Comparison of ENCODE assay signal across 1 cellular context in genomic region chr6:119436583-119436982, GRCh38.
TF ChIP-seq lines count a peak whose summit lies in the region.

No MANE protein-coding gene starts in this region.

TF ChIP-seq in K562, 482 proteins besides CTCF, POLR2A, EP300 and RAD21 (continued from another document and continues in another):
- TF ChIP-seq CEBPG (CRISPR knock-in tag; IDR thresholded peaks at IDR 0.05): no peak
- no peak for TF ChIP-seq CEBPG (tag; conservative IDR thresholded peaks at IDR 0.05 in 1 of 2, IDR thresholded peaks at IDR 0.05 in 1 of 2)
- no peak for TF ChIP-seq ZNF583 (CRISPR knock-in tag; IDR thresholded peaks at IDR 0.05)
- no peak for TF ChIP-seq DEAF1 (CRISPR knock-in tag; IDR thresholded peaks at IDR 0.05)
- TF ChIP-seq, protein P1, sequence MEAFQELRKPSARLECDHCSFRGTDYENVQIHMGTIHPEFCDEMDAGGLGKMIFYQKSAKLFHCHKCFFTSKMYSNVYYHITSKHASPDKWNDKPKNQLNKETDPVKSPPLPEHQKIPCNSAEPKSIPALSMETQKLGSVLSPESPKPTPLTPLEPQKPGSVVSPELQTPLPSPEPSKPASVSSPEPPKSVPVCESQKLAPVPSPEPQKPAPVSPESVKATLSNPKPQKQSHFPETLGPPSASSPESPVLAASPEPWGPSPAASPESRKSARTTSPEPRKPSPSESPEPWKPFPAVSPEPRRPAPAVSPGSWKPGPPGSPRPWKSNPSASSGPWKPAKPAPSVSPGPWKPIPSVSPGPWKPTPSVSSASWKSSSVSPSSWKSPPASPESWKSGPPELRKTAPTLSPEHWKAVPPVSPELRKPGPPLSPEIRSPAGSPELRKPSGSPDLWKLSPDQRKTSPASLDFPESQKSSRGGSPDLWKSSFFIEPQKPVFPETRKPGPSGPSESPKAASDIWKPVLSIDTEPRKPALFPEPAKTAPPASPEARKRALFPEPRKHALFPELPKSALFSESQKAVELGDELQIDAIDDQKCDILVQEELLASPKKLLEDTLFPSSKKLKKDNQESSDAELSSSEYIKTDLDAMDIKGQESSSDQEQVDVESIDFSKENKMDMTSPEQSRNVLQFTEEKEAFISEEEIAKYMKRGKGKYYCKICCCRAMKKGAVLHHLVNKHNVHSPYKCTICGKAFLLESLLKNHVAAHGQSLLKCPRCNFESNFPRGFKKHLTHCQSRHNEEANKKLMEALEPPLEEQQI (IDR thresholded peaks at IDR 0.05): peak; percentile 82
- TF ChIP-seq ZBTB17 (CRISPR knock-in tag; IDR thresholded peaks at IDR 0.05): no peak
- no peak for TF ChIP-seq ESRRB (CRISPR knock-in tag; IDR thresholded peaks at IDR 0.05; ENCODE audit: borderline replicate concordance)
- no peak for TF ChIP-seq MLLT1 (IDR thresholded peaks at IDR 0.05)
- TF ChIP-seq TBP (optimal IDR thresholded peaks at IDR 0.05; ENCODE audit: low read depth, low read length): no peak
- TF ChIP-seq ZNF232 (CRISPR knock-in tag; IDR thresholded peaks at IDR 0.05): no peak
- TF ChIP-seq CBFA2T2 (conservative IDR thresholded peaks at IDR 0.05): peak; percentile 60
- peak; percentile 68 for TF ChIP-seq TCF3 (CRISPR knock-in tag; IDR thresholded peaks at IDR 0.05)
- no peak for TF ChIP-seq THRAP3 (IDR thresholded peaks at IDR 0.05; ENCODE audit: borderline replicate concordance)
- TF ChIP-seq MYC (IDR thresholded peaks at IDR 0.05; ENCODE audit: low read depth, low read length): 0 out of 2 replicates have a peak, but pooled peaks have one; percentile 36
- TF ChIP-seq MYC (CRISPR knock-in tag; IDR thresholded peaks at IDR 0.05; ENCODE audit: borderline replicate concordance, low read depth): no peak
- TF ChIP-seq ZEB2 (IDR thresholded peaks at IDR 0.05): 0 out of 2 replicates have a peak, but pooled peaks have one; percentile 36
- TF ChIP-seq BHLHE40 (IDR thresholded peaks at IDR 0.05; ENCODE audit: low read length): 0 out of 2 replicates have a peak, but pooled peaks have one; percentile 12
- TF ChIP-seq ZNF780A (CRISPR knock-in tag; IDR thresholded peaks at IDR 0.05): no peak
- no peak for TF ChIP-seq FOXK1 (CRISPR knock-in tag; IDR thresholded peaks at IDR 0.05; ENCODE audit: borderline replicate concordance)
- TF ChIP-seq HNRNPLL (IDR thresholded peaks at IDR 0.05; ENCODE audit: low read depth, low read length, poor library complexity, severe bottlenecking): no peak
- TF ChIP-seq CBFA2T3 (IDR thresholded peaks at IDR 0.05): peak; percentile 84
- TF ChIP-seq RNF2 (IDR thresholded peaks at IDR 0.05): no peak
- no peak for TF ChIP-seq MTA1 (IDR thresholded peaks at IDR 0.05; ENCODE audit: borderline replicate concordance)
- no peak for TF ChIP-seq ZNF324 (CRISPR knock-in tag; IDR thresholded peaks at IDR 0.05)
- no peak for TF ChIP-seq NCOA1 (IDR thresholded peaks at IDR 0.05; ENCODE audit: low read depth)
- TF ChIP-seq, protein P2, sequence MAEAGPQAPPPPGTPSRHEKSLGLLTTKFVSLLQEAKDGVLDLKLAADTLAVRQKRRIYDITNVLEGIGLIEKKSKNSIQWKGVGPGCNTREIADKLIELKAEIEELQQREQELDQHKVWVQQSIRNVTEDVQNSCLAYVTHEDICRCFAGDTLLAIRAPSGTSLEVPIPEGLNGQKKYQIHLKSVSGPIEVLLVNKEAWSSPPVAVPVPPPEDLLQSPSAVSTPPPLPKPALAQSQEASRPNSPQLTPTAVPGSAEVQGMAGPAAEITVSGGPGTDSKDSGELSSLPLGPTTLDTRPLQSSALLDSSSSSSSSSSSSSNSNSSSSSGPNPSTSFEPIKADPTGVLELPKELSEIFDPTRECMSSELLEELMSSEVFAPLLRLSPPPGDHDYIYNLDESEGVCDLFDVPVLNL (CRISPR knock-in tag; IDR thresholded peaks at IDR 0.05; ENCODE audit: low read depth): no peak
- TF ChIP-seq KAT7 (CRISPR knock-in tag; IDR thresholded peaks at IDR 0.05; ENCODE audit: borderline replicate concordance): no peak
- no peak for TF ChIP-seq TOE1 (IDR thresholded peaks at IDR 0.05; ENCODE audit: borderline replicate concordance)
- no peak for TF ChIP-seq TOE1 (CRISPR knock-in tag; IDR thresholded peaks at IDR 0.05; ENCODE audit: borderline replicate concordance, low read depth)
- no peak for TF ChIP-seq KLF6 (CRISPR knock-in tag; IDR thresholded peaks at IDR 0.05; ENCODE audit: borderline replicate concordance)
- no peak for TF ChIP-seq ZNF699 (CRISPR knock-in tag; IDR thresholded peaks at IDR 0.05; ENCODE audit: insufficient replicate concordance)
- TF ChIP-seq FOXA1 (IDR thresholded peaks at IDR 0.05; ENCODE audit: borderline replicate concordance): no peak
- peak; percentile 57 to 70; a peak in 2 of 4 replicates for TF ChIP-seq TRIM24 (IDR thresholded peaks at IDR 0.05)
- TF ChIP-seq, protein P3, sequence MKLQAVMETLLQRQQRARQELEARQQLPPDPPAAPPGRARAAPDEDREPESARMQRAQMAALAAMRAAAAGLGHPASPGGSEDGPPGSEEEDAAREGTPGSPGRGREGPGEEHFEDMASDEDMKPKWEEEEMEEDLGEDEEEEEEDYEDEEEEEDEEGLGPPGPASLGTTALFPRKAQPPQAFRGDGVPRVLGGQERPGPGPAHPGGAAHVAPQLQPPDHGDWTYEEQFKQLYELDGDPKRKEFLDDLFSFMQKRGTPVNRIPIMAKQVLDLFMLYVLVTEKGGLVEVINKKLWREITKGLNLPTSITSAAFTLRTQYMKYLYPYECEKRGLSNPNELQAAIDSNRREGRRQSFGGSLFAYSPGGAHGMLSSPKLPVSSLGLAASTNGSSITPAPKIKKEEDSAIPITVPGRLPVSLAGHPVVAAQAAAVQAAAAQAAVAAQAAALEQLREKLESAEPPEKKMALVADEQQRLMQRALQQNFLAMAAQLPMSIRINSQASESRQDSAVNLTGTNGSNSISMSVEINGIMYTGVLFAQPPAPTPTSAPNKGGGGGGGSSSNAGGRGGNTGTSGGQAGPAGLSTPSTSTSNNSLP (IDR thresholded peaks at IDR 0.05; ENCODE audit: borderline replicate concordance, low read depth, low read length): 0 out of 2 replicates have a peak, but pooled peaks have one; percentile 59
- no peak for TF ChIP-seq ZNF408 (CRISPR knock-in tag; IDR thresholded peaks at IDR 0.05; ENCODE audit: low read depth)
- TF ChIP-seq EGR1 (conservative IDR thresholded peaks at IDR 0.05): no peak
- no peak for TF ChIP-seq NRF1 (conservative IDR thresholded peaks at IDR 0.05 in 1 of 2, IDR thresholded peaks at IDR 0.05 in 1 of 2)
- TF ChIP-seq NFXL1 (CRISPR knock-in tag; IDR thresholded peaks at IDR 0.05): no peak
- TF ChIP-seq RERE (CRISPR knock-in tag; IDR thresholded peaks at IDR 0.05; ENCODE audit: borderline replicate concordance): no peak
- peak; percentile 89 for TF ChIP-seq ZNF184 (CRISPR knock-in tag; IDR thresholded peaks at IDR 0.05)
- no peak for TF ChIP-seq KDM2B (CRISPR knock-in tag; IDR thresholded peaks at IDR 0.05)
- TF ChIP-seq TAL1 (IDR thresholded peaks at IDR 0.05): peak; percentile 57
- no peak for TF ChIP-seq ZNF589 (CRISPR knock-in tag; IDR thresholded peaks at IDR 0.05; ENCODE audit: low read depth)
- no peak for TF ChIP-seq FUS (optimal IDR thresholded peaks at IDR 0.05; ENCODE audit: low read depth, low read length)
- TF ChIP-seq NCOR1 (IDR thresholded peaks at IDR 0.05): peak; percentile 39; the same call in 1 of the 2 replicates
- TF ChIP-seq PYGO2 (tag; IDR thresholded peaks at IDR 0.05): no peak
- no peak for TF ChIP-seq CBX1 (IDR thresholded peaks at IDR 0.05; ENCODE audit: low read depth)
- no peak for TF ChIP-seq CHCHD3 (CRISPR knock-in tag; IDR thresholded peaks at IDR 0.05)
- no peak for TF ChIP-seq COPS2 (conservative IDR thresholded peaks at IDR 0.05)
- no peak for TF ChIP-seq RFX7 (CRISPR knock-in tag; IDR thresholded peaks at IDR 0.05)
- no peak for TF ChIP-seq PRPF4 (IDR thresholded peaks at IDR 0.05; ENCODE audit: insufficient read depth, low read depth, low read length, poor library complexity, severe bottlenecking)
- TF ChIP-seq, protein P4, sequence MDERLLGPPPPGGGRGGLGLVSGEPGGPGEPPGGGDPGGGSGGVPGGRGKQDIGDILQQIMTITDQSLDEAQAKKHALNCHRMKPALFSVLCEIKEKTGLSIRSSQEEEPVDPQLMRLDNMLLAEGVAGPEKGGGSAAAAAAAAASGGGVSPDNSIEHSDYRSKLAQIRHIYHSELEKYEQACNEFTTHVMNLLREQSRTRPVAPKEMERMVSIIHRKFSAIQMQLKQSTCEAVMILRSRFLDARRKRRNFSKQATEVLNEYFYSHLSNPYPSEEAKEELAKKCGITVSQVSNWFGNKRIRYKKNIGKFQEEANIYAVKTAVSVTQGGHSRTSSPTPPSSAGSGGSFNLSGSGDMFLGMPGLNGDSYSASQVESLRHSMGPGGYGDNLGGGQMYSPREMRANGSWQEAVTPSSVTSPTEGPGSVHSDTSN (CRISPR knock-in tag; IDR thresholded peaks at IDR 0.05; ENCODE audit: low read depth): no peak
- TF ChIP-seq, protein P4 (tag; conservative IDR thresholded peaks at IDR 0.05; ENCODE audit: low read depth): no peak
- TF ChIP-seq ZNF143 (CRISPR knock-in tag; IDR thresholded peaks at IDR 0.05): no peak
- TF ChIP-seq HCFC1 (IDR thresholded peaks at IDR 0.05; ENCODE audit: low read depth, low read length): no peak
- 0 out of 2 replicates have a peak, but pooled peaks have one; percentile 18 for TF ChIP-seq SPI1 (IDR thresholded peaks at IDR 0.05; ENCODE audit: borderline replicate concordance, low read depth, low read length)
- peak; percentile 39; the same call in 1 of the 2 replicates for TF ChIP-seq CTBP1 (IDR thresholded peaks at IDR 0.05; ENCODE audit: borderline replicate concordance)
- no peak for TF ChIP-seq PHTF2 (CRISPR knock-in tag; IDR thresholded peaks at IDR 0.05)
- no peak for TF ChIP-seq ZNF766 (CRISPR knock-in tag; conservative IDR thresholded peaks at IDR 0.05)
